In genomic region chr1:23403038-23403336, GRCh38 we compare ENCODE assay signal across 9 cellular contexts. TPM values are rescaled to one million over a fixed set of nuclear protein-coding genes. Genes with fewer than 3 reads are reported as not detected.
DNase-seq lines count a peak whose midpoint lies in the region; ATAC-seq and TF ChIP-seq lines count a peak whose summit lies in the region.
"Had no signal": no experiment of that assay in that cellular context is flagged by ENCODE, and none has a peak within 500 bp of the region (broad histone marks: within the 10 kb centered on the region; RNA-seq: fewer than 3 reads in every experiment).

No MANE protein-coding gene starts in this region.

- POLR2A ChIA-PET in activated CD4-positive, alpha-beta T cell treated with anti-CD3 and anti-CD28 coated beads for 36 hours (lab: Charles Lee), result no interaction called here

- peak overlapping the region; percentile 80 for H3K27ac Mint-ChIP-seq in dendritic cell treated with granulocyte-macrophage colony-stimulating factor and Interleukin-4, amounts not matched to agents 40 ng/mL and 50 ng/mL, for 4 days
- no peak overlapping the region for H3K27ac Mint-ChIP-seq in activated CD4-positive, alpha-beta T cell treated with anti-CD3 and anti-CD28 coated beads for 36 hours
- H3K27ac Mint-ChIP-seq: progenitor cell of endocrine pancreas had no signal

- H3K27ac ChIP-seq in mucosa of rectum (ENCODE audit: low read depth in 2 of 2, low read length in 2 of 2), result peak overlapping the region; percentile 67 to 84

- no peak for TF ChIP-seq CTCF in AG10803 (conservative IDR thresholded peaks at IDR 0.05; ENCODE audit: low read length)

- peaks cover 9 to 26% of the 10 kb centered on the region in 2 donors for H3K36me3 ChIP-seq in mucosa of rectum (ENCODE audit: control insufficient read depth in 2 of 2, insufficient read depth in 2 of 2, low read length in 2 of 2)

- intact Hi-C loops in dendritic cell treated with granulocyte-macrophage colony-stimulating factor and Interleukin-4, amounts not matched to agents 40 ng/mL and 50 ng/mL, for 4 days (cut with micrococcal nuclease), result loop anchor here (2.0 to 5.0 kb wide), 3 partner anchors 34 to 76 kb away; partner anchors contain the start of genes HNRNPR and ZNF436
- intact Hi-C loops in activated CD4-positive, alpha-beta T cell treated with anti-CD3 and anti-CD28 coated beads for 36 hours (cut with DNase I, micrococcal nuclease), result loop anchor here in 1 of 2 experiments (10.0 kb wide), 1 partner anchor 188 kb away; the partner anchor contains the start of gene HTR1D

- peaks cover 20 to 27% of the 10 kb centered on the region in 2 donors for H3K4me1 ChIP-seq in mucosa of rectum (ENCODE audit: control insufficient read depth in 2 of 2, insufficient read depth in 2 of 2, low read length in 2 of 2)

- ATAC-seq in activated CD4-positive, alpha-beta T cell treated with anti-CD3 and anti-CD28 coated beads for 36 hours, result no peak

- H3K4me3 Mint-ChIP-seq in dendritic cell treated with granulocyte-macrophage colony-stimulating factor and Interleukin-4, amounts not matched to agents 40 ng/mL and 50 ng/mL, for 4 days, result no peak overlapping the region
- no peak overlapping the region for H3K4me3 Mint-ChIP-seq in activated CD4-positive, alpha-beta T cell treated with anti-CD3 and anti-CD28 coated beads for 36 hours

- H3K4me1 Mint-ChIP-seq in dendritic cell treated with granulocyte-macrophage colony-stimulating factor and Interleukin-4, amounts not matched to agents 40 ng/mL and 50 ng/mL, for 4 days (ENCODE audit: low read depth), result peaks cover 41% of the 10 kb centered on the region
- peaks cover 10% of the 10 kb centered on the region for H3K4me1 Mint-ChIP-seq in activated CD4-positive, alpha-beta T cell treated with anti-CD3 and anti-CD28 coated beads for 36 hours

- H3K9ac ChIP-seq in mucosa of rectum (ENCODE audit: low read depth in 1 of 2, low read length in 2 of 2), result peak overlapping the region in 1 of 2 donors; percentile 45

- H3K4me3 ChIP-seq in AG10803 (ENCODE audit: low read length) (no peak overlapping the region), mucosa of rectum (ENCODE audit: low read length in 2 of 2) (no peak overlapping the region)

- no peaks in the 10 kb centered on the region for H3K27me3 ChIP-seq in mucosa of rectum (ENCODE audit: control insufficient read depth in 2 of 2, insufficient read depth in 2 of 2, low read length in 2 of 2)

- H3K9me3 ChIP-seq in mucosa of rectum (ENCODE audit: control insufficient read depth in 2 of 2, low read length in 2 of 2), result no peaks in the 10 kb centered on the region

- CTCF ChIA-PET in activated CD4-positive, alpha-beta T cell treated with anti-CD3 and anti-CD28 coated beads for 36 hours (lab: Charles Lee), result interaction anchor here (0.9 to 3.9 kb wide), 16 partner anchors 8 to 308 kb away, joined by 3 to 26 read pairs (median 6); partner anchors contain the start of gene TCEA3

- H3K36me3 Mint-ChIP-seq in dendritic cell treated with granulocyte-macrophage colony-stimulating factor and Interleukin-4, amounts not matched to agents 40 ng/mL and 50 ng/mL, for 4 days (ENCODE audit: low read depth), result no peaks in the 10 kb centered on the region
- no peaks in the 10 kb centered on the region for H3K36me3 Mint-ChIP-seq in activated CD4-positive, alpha-beta T cell treated with anti-CD3 and anti-CD28 coated beads for 36 hours (ENCODE audit: low read depth)

- H3K27me3 Mint-ChIP-seq in dendritic cell treated with granulocyte-macrophage colony-stimulating factor and Interleukin-4, amounts not matched to agents 40 ng/mL and 50 ng/mL, for 4 days, result peaks cover under 1% of the 10 kb centered on the region
- H3K27me3 Mint-ChIP-seq in activated CD4-positive, alpha-beta T cell treated with anti-CD3 and anti-CD28 coated beads for 36 hours, result no peaks in the 10 kb centered on the region
- H3K27me3 Mint-ChIP-seq: progenitor cell of endocrine pancreas had no signal

- DNase-seq in AG10803 (ENCODE audit: low read depth), result peak; percentile 72
- DNase-seq in NCI-H460 (ENCODE audit: extremely low read depth, low read depth), result peak; percentile 39
- DNase-seq in activated CD4-positive, alpha-beta T cell treated with anti-CD3 and anti-CD28 coated beads for 36 hours, result no peak
- no peak for DNase-seq in activated effector memory CD4-positive, alpha-beta T cell treated with anti-CD3 and anti-CD28 coated beads, Interleukin-2, amount 50 U/mL, for 16 hours
- DNase-seq in NCI-H1105 (lab: John Stamatoyannopoulos, UW), result no peak
- no peak for DNase-seq in stimulated activated CD4-positive, alpha-beta T cell treated with anti-CD3 and anti-CD28 coated beads, Interleukin-12 subunit alpha, Interleukin-12 subunit beta, amount 100 ng/mL, for 4 hours

- H3K9me3 Mint-ChIP-seq in dendritic cell treated with granulocyte-macrophage colony-stimulating factor and Interleukin-4, amounts not matched to agents 40 ng/mL and 50 ng/mL, for 4 days, result no peaks in the 10 kb centered on the region
- H3K9me3 Mint-ChIP-seq in activated CD4-positive, alpha-beta T cell treated with anti-CD3 and anti-CD28 coated beads for 36 hours (ENCODE audit: low read depth), result no peaks in the 10 kb centered on the region

RNA-seq across cellular contexts. Expression of gene TCEA3, which starts 21.6 kb away (rescaled TPM):
- 0.20 and 0.27 TPM in 2 replicates for total RNA-seq in NCI-H460 (2014; rRNA removed; shearing (Covaris generic))
- 0.36 and 1.2 TPM in 2 replicates for polyA plus RNA-seq in NCI-H460 (2014; cell fraction: nucleus; rRNA removed)
- 1 to 10 TPM; 5.5 to 6.8 TPM for total RNA-seq in activated CD4-positive, alpha-beta T cell treated with anti-CD3 and anti-CD28 coated beads for 36 hours

RNA-seq across cellular contexts. Expression of gene ZNF436, which starts 33.4 kb away (rescaled TPM):
- total RNA-seq in NCI-H460 (2014; rRNA removed; shearing (Covaris generic)), result 5.5 and 5.9 TPM in 2 replicates
- polyA plus RNA-seq in NCI-H460 (2014; cell fraction: nucleus; rRNA removed), result 2.1 and 2.9 TPM in 2 replicates
- 1 to 10 TPM; 5.2 to 6.1 TPM for total RNA-seq in activated CD4-positive, alpha-beta T cell treated with anti-CD3 and anti-CD28 coated beads for 36 hours

RNA-seq across cellular contexts. Expression of gene HNRNPR, which starts 58.9 kb away (rescaled TPM):
- 115 and 128 TPM in 2 replicates for total RNA-seq in NCI-H460 (2014; rRNA removed; shearing (Covaris generic))
- 119 and 131 TPM in 2 replicates for polyA plus RNA-seq in NCI-H460 (2014; cell fraction: nucleus; rRNA removed)
- 100 to 1,000 TPM; 190 to 210 TPM for total RNA-seq in activated CD4-positive, alpha-beta T cell treated with anti-CD3 and anti-CD28 coated beads for 36 hours

Comparison
In these comparisons a context has a peak if more than half of its experiments do, and no peak if none do; other contexts are left out.
1. DNase-seq: peak in AG10803 (single experiment) and NCI-H460 (single experiment); none in activated CD4-positive, alpha-beta T cell treated with anti-CD3 and anti-CD28 coated beads for 36 hours (single experiment), activated effector memory CD4-positive, alpha-beta T cell treated with anti-CD3 and anti-CD28 coated beads, Interleukin-2, amount 50 U/mL, for 16 hours (single experiment), NCI-H1105 (single experiment) and stimulated activated CD4-positive, alpha-beta T cell treated with anti-CD3 and anti-CD28 coated beads, Interleukin-12 subunit alpha, Interleukin-12 subunit beta, amount 100 ng/mL, for 4 hours (single experiment).